Comparison of ENCODE assay signal across 10 cellular contexts in genomic region chr1:40399984-40400704, GRCh38. TPM values are rescaled to one million over a fixed set of nuclear protein-coding genes. Genes with fewer than 3 reads are reported as not detected.
A peak's percentile ranks its signal among the peaks of the same experiment; 100 is the strongest.
DNase-seq lines count a peak whose midpoint lies in the region; ATAC-seq, FAIRE-seq and TF ChIP-seq lines count a peak whose summit lies in the region.
"Had no signal": no experiment of that assay in that cellular context is flagged by ENCODE, and none has a peak within 500 bp of the region (broad histone marks: within the 10 kb centered on the region; RNA-seq: fewer than 3 reads in every experiment).

No MANE protein-coding gene starts in this region.

- H3K4me1 Mint-ChIP-seq in CD4-positive, CD25-positive, alpha-beta regulatory T cell: peaks cover 49 to 94% (median 81%) of the 10 kb centered on the region in 4 donors
- H3K4me1 Mint-ChIP-seq in endodermal cell (peaks cover 16% of the 10 kb centered on the region), MCF 10A (ENCODE audit: insufficient read depth, unreplicated experiment) (peaks cover 4% of the 10 kb centered on the region)

- DNase-seq in CD4-positive, CD25-positive, alpha-beta regulatory T cell: peak in 1 of 3 donors; percentile 32
- DNase-seq in GM19239 (ENCODE audit: insufficient read length, low spot score): no peak
- DNase-seq in endodermal cell: no peak
- no peak for DNase-seq in ecto neural progenitor cell (ENCODE audit: low spot score)
- no peak for DNase-seq in SKM-1 (lab: John Stamatoyannopoulos, UW; ENCODE audit: unreplicated experiment)
- DNase-seq in NCI-H2227 treated with DMSO at 0.1 percent for 48 hours (lab: John Stamatoyannopoulos, UW): no peak
- no peak for DNase-seq in MCF 10A (ENCODE audit: unreplicated experiment)
- DNase-seq: DND-41 had no signal

- WGBS in endodermal cell (ENCODE audit: insufficient coverage in 1 of 2, insufficient read length in 1 of 2), 2 experiments: 96 to 100% methylated on average over 3 to 4 of the region's 4 CpGs

- H3K4me1 ChIP-seq in CD4-positive, CD25-positive, alpha-beta regulatory T cell (ENCODE audit: control insufficient read depth, insufficient read depth, low read length, poor library complexity, severe bottlenecking): peaks cover 100% of the 10 kb centered on the region
- peaks cover 5% of the 10 kb centered on the region for H3K4me1 ChIP-seq in endodermal cell (ENCODE audit: control insufficient read depth, insufficient read depth, low read length)

- POLR2A ChIA-PET in MCF 10A (lab: Yijun Ruan, JAX): interaction anchor here (0.5 to 1.1 kb wide), 2 partner anchors 10 to 41 kb away, joined by 4 read pairs; no protein-coding TSS in a partner anchor

- H3K27me3 ChIP-seq in CD4-positive, CD25-positive, alpha-beta regulatory T cell (ENCODE audit: control insufficient read depth, insufficient read depth, low read length): no peaks in the 10 kb centered on the region
- no peaks in the 10 kb centered on the region for H3K27me3 ChIP-seq in endodermal cell (ENCODE audit: control insufficient read depth, insufficient read depth, low read length, poor library complexity, severe bottlenecking)

- peaks cover 0 to 3% (median 0%) of the 10 kb centered on the region in 7 donors for H3K9me3 Mint-ChIP-seq in CD4-positive, CD25-positive, alpha-beta regulatory T cell
- H3K9me3 Mint-ChIP-seq in endodermal cell (peaks cover 6% of the 10 kb centered on the region), MCF 10A (ENCODE audit: unreplicated experiment) (no peaks in the 10 kb centered on the region)

- peak overlapping the region; percentile 76 for H3K4me3 ChIP-seq in CD4-positive, CD25-positive, alpha-beta regulatory T cell (ENCODE audit: low read depth, low read length)
- peak overlapping the region; percentile 36 for H3K4me3 ChIP-seq in endodermal cell (ENCODE audit: low read length)
- H3K4me3 ChIP-seq: SK-N-MC had no signal

- H3K27me3 Mint-ChIP-seq in CD4-positive, CD25-positive, alpha-beta regulatory T cell: no peaks in the 10 kb centered on the region
- H3K27me3 Mint-ChIP-seq in endodermal cell (ENCODE audit: insufficient read depth) (no peaks in the 10 kb centered on the region), MCF 10A (ENCODE audit: insufficient read depth, unreplicated experiment) (no peaks in the 10 kb centered on the region)

- no peaks in the 10 kb centered on the region for H3K9me3 ChIP-seq in CD4-positive, CD25-positive, alpha-beta regulatory T cell (ENCODE audit: control insufficient read depth in 2 of 2, low read length in 2 of 2)
- H3K9me3 ChIP-seq in endodermal cell (ENCODE audit: control insufficient read depth, low read length): peaks cover 29% of the 10 kb centered on the region

- intact Hi-C loops in MCF 10A (cut with micrococcal nuclease): no loop called here

- H3K27ac ChIP-seq in CD4-positive, CD25-positive, alpha-beta regulatory T cell (ENCODE audit: insufficient read depth, low read length, poor library complexity, severe bottlenecking): peak overlapping the region; percentile 99
- no peak overlapping the region for H3K27ac ChIP-seq in endodermal cell (ENCODE audit: low read depth, low read length)
- H3K27ac ChIP-seq: SK-N-MC had no signal

- H3K36me3 Mint-ChIP-seq in CD4-positive, CD25-positive, alpha-beta regulatory T cell: peaks cover 8% of the 10 kb centered on the region
- H3K36me3 Mint-ChIP-seq in endodermal cell (ENCODE audit: low read depth): peaks cover 8% of the 10 kb centered on the region
- H3K36me3 Mint-ChIP-seq in MCF 10A (ENCODE audit: insufficient read depth, unreplicated experiment): no peaks in the 10 kb centered on the region

- H3K4me3 Mint-ChIP-seq in CD4-positive, CD25-positive, alpha-beta regulatory T cell: peak overlapping the region; percentile 72 to 89 (median 78)
- H3K4me3 Mint-ChIP-seq in endodermal cell (no peak overlapping the region), MCF 10A (ENCODE audit: unreplicated experiment) (no peak overlapping the region)

- CTCF ChIA-PET in MCF 10A (lab: Yijun Ruan, JAX): interaction anchor here (0.6 to 1.0 kb wide), 3 partner anchors 12 to 250 kb away, joined by 3 to 5 read pairs (median 5); partner anchors contain the start of gene SMAP2

- TF ChIP-seq CTCF in endodermal cell (conservative IDR thresholded peaks at IDR 0.05) (no peak), MCF 10A (IDR thresholded peaks at IDR 0.05; ENCODE audit: unreplicated experiment) (no peak)

- H3K36me3 ChIP-seq in CD4-positive, CD25-positive, alpha-beta regulatory T cell (ENCODE audit: control insufficient read depth, insufficient read depth, low read length): peaks cover 18% of the 10 kb centered on the region
- peaks cover 22% of the 10 kb centered on the region for H3K36me3 ChIP-seq in endodermal cell (ENCODE audit: control insufficient read depth, insufficient read depth, low read length)

- ATAC-seq in CD4-positive, CD25-positive, alpha-beta regulatory T cell (ENCODE audit: low read depth in 2 of 2): no peak
- ATAC-seq in HG03460 (IDR thresholded peaks at IDR 0.05; ENCODE audit: unreplicated experiment): peak; percentile 59

- H3K27ac Mint-ChIP-seq in CD4-positive, CD25-positive, alpha-beta regulatory T cell: peak overlapping the region; percentile 87 to 95 (median 89)
- H3K27ac Mint-ChIP-seq in endodermal cell (no peak overlapping the region), MCF 10A (ENCODE audit: low read depth, unreplicated experiment) (no peak overlapping the region)

- no peak overlapping the region for H3K9ac ChIP-seq in endodermal cell (ENCODE audit: extremely low read depth, low read length, poor library complexity, severe bottlenecking)

- no TSS peak for BruUV-seq in MCF 10A (replicated peaks; lab: Mats Ljungman, UMichigan)

- peak; percentile 97 for FAIRE-seq in GM19239 (lab: Jason Lieb, UNC)

RNA-seq across cellular contexts. Expression of gene SMAP2, which starts 26.6 kb away (rescaled TPM):
- 341 TPM for total RNA-seq in CD4-positive, CD25-positive, alpha-beta regulatory T cell
- polyA plus RNA-seq in CD4-positive, CD25-positive, alpha-beta regulatory T cell: 100 to 1,000 TPM; 297 to 472 (median 407) TPM
- total RNA-seq in endodermal cell (10 to 100 TPM; 21.9 to 22.3 TPM), MCF 10A (2022) (20.2 and 21.2 TPM in 2 replicates)
- polyA plus RNA-seq in endodermal cell (2013, experiment 1 of 2): 18.0 TPM
- polyA plus RNA-seq in endodermal cell (2013, experiment 2 of 2): 17.6 TPM

RNA-seq across cellular contexts. Expression of gene ZFP69B, which starts 50.1 kb away (rescaled TPM):
- 2.1 TPM for total RNA-seq in CD4-positive, CD25-positive, alpha-beta regulatory T cell
- 1 to 10 TPM; 1.3 to 2.6 (median 1.8) TPM for polyA plus RNA-seq in CD4-positive, CD25-positive, alpha-beta regulatory T cell
- total RNA-seq in endodermal cell (10 to 100 TPM in 1 of 2 donors, 1 to 10 TPM in 1; 7.7 to 10.3 TPM), MCF 10A (2022) (6.0 and 8.9 TPM in 2 replicates)
- 9.7 TPM for polyA plus RNA-seq in endodermal cell (2013, experiment 1 of 2)
- polyA plus RNA-seq in endodermal cell (2013, experiment 2 of 2): 9.7 TPM

Comparison
In these comparisons a context has a peak if more than half of its experiments do, and no peak if none do; other contexts are left out.
1. H3K27ac Mint-ChIP-seq: peak in CD4-positive, CD25-positive, alpha-beta regulatory T cell (3 of 3); none in endodermal cell (single experiment) and MCF 10A (single experiment).
2. H3K4me3 Mint-ChIP-seq: peak in CD4-positive, CD25-positive, alpha-beta regulatory T cell (4 of 4); none in endodermal cell (single experiment) and MCF 10A (single experiment).
3. RNA of gene SMAP2, which starts 26.6 kb away (total RNA-seq): 341 TPM in CD4-positive, CD25-positive, alpha-beta regulatory T cell (single experiment); 21.9 to 22.3 TPM in endodermal cell and 20.2 to 21.2 TPM in MCF 10A; every median in the first group is over 10 times any median in the second.